Comparison of ENCODE assay signal across 8 cellular contexts in genomic region chr6:111011360-111012142, GRCh38. TPM values are rescaled to one million over a fixed set of nuclear protein-coding genes. Genes with fewer than 3 reads are reported as not detected.
DNase-seq lines count a peak whose midpoint lies in the region; ATAC-seq, FAIRE-seq and TF ChIP-seq lines count a peak whose summit lies in the region.

No MANE protein-coding gene starts in this region.

- H3K4me1 ChIP-seq in adipocyte (ENCODE audit: control insufficient read depth, insufficient read depth, low read length) (peaks cover 32% of the 10 kb centered on the region), heart right ventricle (peaks cover 0 to 9% (median 0%) of the 10 kb centered on the region in 9 donors), small intestine (ENCODE audit: control insufficient read depth in 2 of 2, insufficient read depth in 1 of 2, low read depth in 1 of 2, low read length in 1 of 2) (no peaks in the 10 kb centered on the region)

- H3K27ac ChIP-seq in heart right ventricle (no peak overlapping the region), small intestine (ENCODE audit: low read depth in 1 of 2, low read length in 1 of 2) (no peak overlapping the region)

- peak; percentile 49 for FAIRE-seq in small intestine (lab: Jason Lieb, UNC)

- H3K9me3 ChIP-seq in adipocyte (ENCODE audit: control insufficient read depth, low read length) (no peaks in the 10 kb centered on the region), heart right ventricle (no peaks in the 10 kb centered on the region), small intestine (ENCODE audit: control insufficient read depth, low read depth) (no peaks in the 10 kb centered on the region)

- H3K9ac ChIP-seq in adipocyte (ENCODE audit: low read length) = no peak overlapping the region

- in situ Hi-C loops in GM13976 (cut with MboI; ENCODE audit: low sequenced_read_pairs, unreplicated experiment) = loop anchor here (25.0 kb wide), 1 partner anchor 626 kb away; no protein-coding TSS in a partner anchor

- intact Hi-C loops in heart right ventricle (cut with DNase I) = loop anchor here in 8 of 10 donors (5.0 kb wide), 2 partner anchors 196 to 201 kb away; no protein-coding TSS in a partner anchor

- H3K4me3 ChIP-seq in adipocyte (ENCODE audit: low read length) (no peak overlapping the region), heart right ventricle (no peak overlapping the region), small intestine (ENCODE audit: low read depth in 1 of 2, low read length in 2 of 2) (no peak overlapping the region)

- ATAC-seq in heart right ventricle (peak; percentile 42 to 73 (median 60)), HG02852 (IDR thresholded peaks at IDR 0.05; ENCODE audit: unreplicated experiment) (no peak)

- DNase-seq in Ammon's horn (ENCODE audit: low spot score) = peak; percentile 69
- peak; percentile 62 for DNase-seq in GM13976 (ENCODE audit: low spot score)
- peak; percentile 47 for DNase-seq in NCI-H146 treated with DMSO at 0.1 percent for 48 hours (lab: John Stamatoyannopoulos, UW; ENCODE audit: unreplicated experiment)
- peak; percentile 81 for DNase-seq in adipocyte (ENCODE audit: low read depth)
- DNase-seq in heart right ventricle = no peak
- peak; percentile 53 for DNase-seq in small intestine
- DNase-seq in occipital lobe (lab: John Stamatoyannopoulos, UW) = no peak

- 63 to 81% methylated on average over 2 of the region's 2 CpGs for WGBS in heart right ventricle, 2 donors
- 61 to 76% (median 68%) methylated on average over 2 of the region's 2 CpGs for WGBS in small intestine, 3 donors

- no peaks in the 10 kb centered on the region for H3K27me3 ChIP-seq in adipocyte (replicated peaks; ENCODE audit: control insufficient read depth, insufficient read depth, low read length)
- no peaks in the 10 kb centered on the region for H3K27me3 ChIP-seq in heart right ventricle
- H3K27me3 ChIP-seq in small intestine (ENCODE audit: control insufficient read depth in 2 of 2, insufficient read depth in 2 of 2, low read length in 2 of 2) = no peaks in the 10 kb centered on the region

- H3K36me3 ChIP-seq in adipocyte (ENCODE audit: control insufficient read depth, insufficient read depth, low read length, severe bottlenecking) = peaks cover 49% of the 10 kb centered on the region
- peaks cover 0 to 96% (median 20%) of the 10 kb centered on the region in 9 donors for H3K36me3 ChIP-seq in heart right ventricle
- H3K36me3 ChIP-seq in small intestine (ENCODE audit: control insufficient read depth in 2 of 2, insufficient read depth in 2 of 2, low read length in 2 of 2) = peaks cover 4 to 9% of the 10 kb centered on the region in 2 donors

- TF ChIP-seq CTCF in GM13976 (IDR thresholded peaks at IDR 0.05; ENCODE audit: borderline replicate concordance, control extremely low read depth, extremely low read depth, insufficient read depth, missing control alignments) (peak; percentile 57), heart right ventricle (IDR thresholded peaks at IDR 0.05) (peak in 8 of 9 donors; percentile 36 to 73 (median 61))

RNA-seq across cellular contexts. Expression of gene RPF2, which starts 29.7 kb away (rescaled TPM):
- total RNA-seq in heart right ventricle = 10 to 100 TPM; 16.7 to 29.8 (median 22.0) TPM
- polyA plus RNA-seq in heart right ventricle = 10 to 100 TPM; 29.7 to 39.2 TPM
- polyA plus RNA-seq in small intestine = 10 to 100 TPM in 2 of 3 donors, 1 to 10 TPM in 1; 8.5 to 21.6 (median 15.4) TPM
- 13.9 TPM for total RNA-seq in occipital lobe

RNA-seq across cellular contexts. Expression of gene GTF3C6, which starts 53.0 kb away (rescaled TPM):
- total RNA-seq in heart right ventricle = 100 to 1,000 TPM in 8 of 10 donors, 10 to 100 TPM in 2; 96.0 to 128 (median 107) TPM
- 100 to 1,000 TPM in 1 of 2 donors, 10 to 100 TPM in 1; 95.9 to 102 TPM for polyA plus RNA-seq in heart right ventricle
- 10 to 100 TPM; 74.8 to 78.1 (median 77.5) TPM for polyA plus RNA-seq in small intestine
- 44.8 TPM for total RNA-seq in occipital lobe

Comparison
In these comparisons a context has a peak if more than half of its experiments do, and no peak if none do; other contexts are left out.
1. DNase-seq: peak in Ammon's horn (single experiment), GM13976 (single experiment), NCI-H146 treated with DMSO at 0.1 percent for 48 hours (single experiment), adipocyte (single experiment) and small intestine (single experiment); none in heart right ventricle (0 of 2) and occipital lobe (single experiment).